In genomic region chr4:98504091-98504490, GRCh38 we compare ENCODE assay signal across 24 cellular contexts.
DNase-seq lines count a peak whose midpoint lies in the region; ATAC-seq, FAIRE-seq and TF ChIP-seq lines count a peak whose summit lies in the region.
"Had no signal": no experiment of that assay in that cellular context is flagged by ENCODE, and none has a peak within 500 bp of the region (broad histone marks: within the 10 kb centered on the region; RNA-seq: fewer than 3 reads in every experiment).

No MANE protein-coding gene starts in this region.

- no peak overlapping the region for H2AFZ ChIP-seq in GM12878 (ENCODE audit: control insufficient read depth, low read depth, low read length)

- BruUV-seq in GM12878 (replicated peaks; lab: Mats Ljungman, UMichigan): no TSS peak

- H3K36me3 ChIP-seq in GM12878 (ENCODE audit: control insufficient read depth in 2 of 2, insufficient read depth in 2 of 2, low read length in 1 of 2) (no peaks in the 10 kb centered on the region), thyroid gland (no peaks in the 10 kb centered on the region)
- H3K36me3 ChIP-seq: BLaER1 treated with 17β-estradiol and CSF1 and Interleukin-3, amounts not matched to agents 10 nM and 100 nM had no signal

- no peaks in the 10 kb centered on the region for H3K79me2 ChIP-seq in GM12878 (ENCODE audit: control insufficient read depth, insufficient read depth, low read length)

- CTCF ChIA-PET in GM12878 (lab: Yijun Ruan, JAX): interaction anchor here (0.8 kb wide), 1 partner anchor 39 kb away, joined by 3 read pairs; no protein-coding TSS in a partner anchor
- CTCF ChIA-PET in CD4-positive, alpha-beta T cell (lab: Charles Lee): no interaction called here

- H3K27ac ChIP-seq in GM12878 (ENCODE audit: control insufficient read depth, insufficient read depth) (no peak overlapping the region), thyroid gland (peak overlapping the region in 1 of 3 donors; percentile 58)
- no peak overlapping the region for H3K27ac ChIP-seq in CD4-positive, alpha-beta T cell (ENCODE audit: low read depth, low read length)
- H3K27ac ChIP-seq: 22Rv1; A549; BLaER1 treated with 17β-estradiol and CSF1 and Interleukin-3, amounts not matched to agents 10 nM and 100 nM; C4-2B had no signal

- no peaks in the 10 kb centered on the region for H4K20me1 ChIP-seq in GM12878 (ENCODE audit: control insufficient read depth, insufficient read depth)
- H4K20me1 ChIP-seq: BLaER1 treated with 17β-estradiol and CSF1 and Interleukin-3, amounts not matched to agents 10 nM and 100 nM had no signal

- H3K27me3 ChIP-seq in GM12878 (replicated peaks in 1 of 2; ENCODE audit: control insufficient read depth in 2 of 2, insufficient read depth in 2 of 2, low read length in 1 of 2) (no peaks in the 10 kb centered on the region), thyroid gland (no peaks in the 10 kb centered on the region)
- H3K27me3 ChIP-seq in CD4-positive, alpha-beta T cell (ENCODE audit: control insufficient read depth, insufficient read depth, low read length): no peaks in the 10 kb centered on the region
- H3K27me3 ChIP-seq: BLaER1 treated with 17β-estradiol and CSF1 and Interleukin-3, amounts not matched to agents 10 nM and 100 nM had no signal

- H3K4me1 ChIP-seq in GM12878 (ENCODE audit: control insufficient read depth, insufficient read depth, low read length) (no peaks in the 10 kb centered on the region), thyroid gland (peaks cover 24 to 30% of the 10 kb centered on the region in 2 donors)
- H3K4me1 ChIP-seq: BLaER1 treated with 17β-estradiol and CSF1 and Interleukin-3, amounts not matched to agents 10 nM and 100 nM had no signal

- TF ChIP-seq POLR2A in GM12878 (IDR thresholded peaks at IDR 0.05; ENCODE audit: low read depth, low read length): no peak
- no peak for TF ChIP-seq POLR2A in thyroid gland (IDR thresholded peaks at IDR 0.05)

- DNase-seq in activated naive CD8-positive, alpha-beta T cell treated with anti-CD3 and anti-CD28 coated beads, Interleukin-2, amount 50 U/mL, for 24 hours: no peak
- DNase-seq in activated naive CD8-positive, alpha-beta T cell treated with anti-CD3 and anti-CD28 coated beads for 36 hours: no peak
- DNase-seq in GM12878 (ENCODE audit: low read depth, low spot score) (no peak), thyroid gland (peak; percentile 28 to 36)
- no peak for DNase-seq in CD4-positive, alpha-beta T cell
- DNase-seq: AML-193; CD4-positive, alpha-beta memory T cell; CD8-positive, alpha-beta memory T cell; COR-L47; DMS 273 treated with DMSO at 0.1 percent for 48 hours; DMS153; DMS53; DMS79; GF-D8 had no signal

- POLR2A ChIA-PET in GM12878 (lab: Charles Lee): interaction anchor here (0.5 kb wide), 1 partner anchor 19 kb away, joined by 3 read pairs; no protein-coding TSS in a partner anchor
- POLR2A ChIA-PET in CD4-positive, alpha-beta T cell (lab: Charles Lee): no interaction called here

- in situ Hi-C loops in GM12878 (cut with MboI): no loop called here

- peaks cover 5% of the 10 kb centered on the region for H3K9me3 Mint-ChIP-seq in activated naive CD8-positive, alpha-beta T cell treated with anti-CD3 and anti-CD28 coated beads, Interleukin-2, amount 50 U/mL, for 24 hours
- peaks cover 1% of the 10 kb centered on the region for H3K9me3 Mint-ChIP-seq in activated naive CD8-positive, alpha-beta T cell treated with anti-CD3 and anti-CD28 coated beads for 36 hours
- no peaks in the 10 kb centered on the region for H3K9me3 Mint-ChIP-seq in CD4-positive, alpha-beta T cell
- H3K9me3 Mint-ChIP-seq: CD4-positive, alpha-beta memory T cell; CD8-positive, alpha-beta memory T cell had no signal

- H3K4me3 Mint-ChIP-seq in activated naive CD8-positive, alpha-beta T cell treated with anti-CD3 and anti-CD28 coated beads, Interleukin-2, amount 50 U/mL, for 24 hours: no peak overlapping the region
- H3K4me3 Mint-ChIP-seq in activated naive CD8-positive, alpha-beta T cell treated with anti-CD3 and anti-CD28 coated beads for 36 hours: no peak overlapping the region
- H3K4me3 Mint-ChIP-seq in CD4-positive, alpha-beta T cell: no peak overlapping the region
- H3K4me3 Mint-ChIP-seq: B cell; CD4-positive, alpha-beta memory T cell; CD8-positive, alpha-beta memory T cell had no signal

- H3K27ac Mint-ChIP-seq in activated naive CD8-positive, alpha-beta T cell treated with anti-CD3 and anti-CD28 coated beads, Interleukin-2, amount 50 U/mL, for 24 hours: no peak overlapping the region
- no peak overlapping the region for H3K27ac Mint-ChIP-seq in activated naive CD8-positive, alpha-beta T cell treated with anti-CD3 and anti-CD28 coated beads for 36 hours
- H3K27ac Mint-ChIP-seq in CD4-positive, alpha-beta T cell: no peak overlapping the region
- H3K27ac Mint-ChIP-seq: B cell; CD4-positive, alpha-beta memory T cell had no signal

- TF ChIP-seq CTCF in GM12878 (IDR thresholded peaks at IDR 0.05 in 2 of 3, conservative IDR thresholded peaks at IDR 0.05 in 1 of 3; ENCODE audit: control insufficient read depth in 2 of 3, extremely low read depth in 1 of 3, insufficient read depth in 1 of 3, low read depth in 3 of 3, low read length in 3 of 3) (no peak), thyroid gland (IDR thresholded peaks at IDR 0.05) (no peak)
- TF ChIP-seq CTCF in CD4-positive, alpha-beta T cell (IDR thresholded peaks at IDR 0.05): no peak

- no peak overlapping the region for H3K4me2 ChIP-seq in GM12878 (ENCODE audit: control insufficient read depth, insufficient read depth)
- H3K4me2 ChIP-seq: A549; BLaER1 treated with 17β-estradiol and CSF1 and Interleukin-3, amounts not matched to agents 10 nM and 100 nM had no signal

- RAD21 ChIA-PET in GM12878 (lab: Charles Lee; ENCODE audit: unreplicated experiment): no interaction called here

- no peak overlapping the region for H3K9ac ChIP-seq in GM12878 (ENCODE audit: control insufficient read depth, insufficient read depth, low read length)
- H3K9ac ChIP-seq: BLaER1 treated with 17β-estradiol and CSF1 and Interleukin-3, amounts not matched to agents 10 nM and 100 nM had no signal

- H3K9me3 ChIP-seq in GM12878 (replicated peaks; ENCODE audit: control insufficient read depth, insufficient read depth, low read length): no peaks in the 10 kb centered on the region
- no peaks in the 10 kb centered on the region for H3K9me3 ChIP-seq in thyroid gland
- H3K9me3 ChIP-seq in CD4-positive, alpha-beta T cell (ENCODE audit: control insufficient read depth, low read length): no peaks in the 10 kb centered on the region
- H3K9me3 ChIP-seq: A549; BLaER1 treated with 17β-estradiol and CSF1 and Interleukin-3, amounts not matched to agents 10 nM and 100 nM had no signal

- intact Hi-C loops in GM12878 (cut with micrococcal nuclease; ENCODE audit: unreplicated experiment) (no loop called here), thyroid gland (cut with DNase I) (no loop called here)
- intact Hi-C loops in CD4-positive, alpha-beta T cell (cut with DNase I, micrococcal nuclease): no loop called here

- TF ChIP-seq EP300 in GM12878 (IDR thresholded peaks at IDR 0.05; ENCODE audit: borderline replicate concordance in 1 of 2, control insufficient read depth in 1 of 2, low read depth in 2 of 2, low read length in 2 of 2): no peak

- TF ChIP-seq RAD21 in GM12878 (IDR thresholded peaks at IDR 0.05; ENCODE audit: insufficient read depth, low read depth, low read length): no peak

- peak; percentile 63 for ATAC-seq in activated naive CD8-positive, alpha-beta T cell treated with anti-CD3 and anti-CD28 coated beads, Interleukin-2, amount 50 U/mL, for 24 hours
- ATAC-seq in GM12878: no peak
- no peak for ATAC-seq in GM18870 (IDR thresholded peaks at IDR 0.05; ENCODE audit: unreplicated experiment)
- no peak for ATAC-seq in CD4-positive, alpha-beta T cell (ENCODE audit: poor library complexity)
- ATAC-seq: A549 had no signal

- SMC1A ChIA-PET in GM12878 (lab: Charles Lee; ENCODE audit: uncharacterized antibody, unreplicated experiment): no interaction called here

- 3% methylated on average over 2 of the region's 2 CpGs for WGBS in GM12878 (ENCODE audit: insufficient coverage, insufficient replicate concordance, low lambda C conversion rate, missing lambda C conversion rate)
- 47 to 66% methylated on average over 2 of the region's 2 CpGs for WGBS in thyroid gland, 2 donors

- peaks cover 40% of the 10 kb centered on the region for H3K4me1 Mint-ChIP-seq in activated naive CD8-positive, alpha-beta T cell treated with anti-CD3 and anti-CD28 coated beads, Interleukin-2, amount 50 U/mL, for 24 hours
- peaks cover 9% of the 10 kb centered on the region for H3K4me1 Mint-ChIP-seq in activated naive CD8-positive, alpha-beta T cell treated with anti-CD3 and anti-CD28 coated beads for 36 hours
- H3K4me1 Mint-ChIP-seq in CD4-positive, alpha-beta T cell (ENCODE audit: low read depth): no peaks in the 10 kb centered on the region
- H3K4me1 Mint-ChIP-seq: B cell had no signal

- H3K27me3 Mint-ChIP-seq in activated naive CD8-positive, alpha-beta T cell treated with anti-CD3 and anti-CD28 coated beads, Interleukin-2, amount 50 U/mL, for 24 hours: no peaks in the 10 kb centered on the region
- no peaks in the 10 kb centered on the region for H3K27me3 Mint-ChIP-seq in activated naive CD8-positive, alpha-beta T cell treated with anti-CD3 and anti-CD28 coated beads for 36 hours
- H3K27me3 Mint-ChIP-seq in CD4-positive, alpha-beta T cell: no peaks in the 10 kb centered on the region
- H3K27me3 Mint-ChIP-seq: B cell; CD4-positive, alpha-beta memory T cell; CD8-positive, alpha-beta memory T cell had no signal

- H3K4me3 ChIP-seq in GM12878 (no peak overlapping the region), thyroid gland (replicated peaks in 1 of 3) (no peak overlapping the region)
- H3K4me3 ChIP-seq: A549; BLaER1 treated with 17β-estradiol and CSF1 and Interleukin-3, amounts not matched to agents 10 nM and 100 nM had no signal

- FAIRE-seq in GM12878 (lab: Jason Lieb, UNC): peak; percentile 13
- FAIRE-seq: A549, G401.6, GM12892, GM18507, GM19239 had no signal

- H3K36me3 Mint-ChIP-seq in activated naive CD8-positive, alpha-beta T cell treated with anti-CD3 and anti-CD28 coated beads, Interleukin-2, amount 50 U/mL, for 24 hours (ENCODE audit: low read depth): peaks cover 35% of the 10 kb centered on the region
- peaks cover 20% of the 10 kb centered on the region for H3K36me3 Mint-ChIP-seq in activated naive CD8-positive, alpha-beta T cell treated with anti-CD3 and anti-CD28 coated beads for 36 hours
- peaks cover 9% of the 10 kb centered on the region for H3K36me3 Mint-ChIP-seq in CD4-positive, alpha-beta T cell (ENCODE audit: low read depth)

TF ChIP-seq in GM12878, 131 proteins besides CTCF, POLR2A, EP300 and RAD21 (continues in another document):
- no peak for TF ChIP-seq MEF2A (IDR thresholded peaks at IDR 0.05; ENCODE audit: insufficient read depth, low read depth, low read length)
- TF ChIP-seq SIN3A (IDR thresholded peaks at IDR 0.05; ENCODE audit: low read depth, low read length): no peak

Comparison
In these comparisons a context has a peak if more than half of its experiments do, and no peak if none do; other contexts are left out.
1. DNase-seq: peak in thyroid gland (2 of 2); none in activated naive CD8-positive, alpha-beta T cell treated with anti-CD3 and anti-CD28 coated beads, Interleukin-2, amount 50 U/mL, for 24 hours (single experiment), activated naive CD8-positive, alpha-beta T cell treated with anti-CD3 and anti-CD28 coated beads for 36 hours (single experiment), GM12878 (single experiment) and CD4-positive, alpha-beta T cell (0 of 10).